In genomic region chr11:99423435-99423983, GRCh38 we compare ENCODE assay signal across 22 cellular contexts.
DNase-seq lines count a peak whose midpoint lies in the region; ATAC-seq and TF ChIP-seq lines count a peak whose summit lies in the region.
"Had no signal": no experiment of that assay in that cellular context is flagged by ENCODE, and none has a peak within 500 bp of the region (broad histone marks: within the 10 kb centered on the region; RNA-seq: fewer than 3 reads in every experiment).

No MANE protein-coding gene starts in this region.

- H3K4me2 ChIP-seq in OCI-LY3 (ENCODE audit: low read length) (no peak overlapping the region), smooth muscle cell (no peak overlapping the region)

- TF ChIP-seq CTCF in OCI-LY3 (IDR thresholded peaks at IDR 0.05; ENCODE audit: low read depth, low read length): no peak
- TF ChIP-seq CTCF in endodermal cell (conservative IDR thresholded peaks at IDR 0.05): no peak
- no peak for TF ChIP-seq CTCF in smooth muscle cell (IDR thresholded peaks at IDR 0.05; ENCODE audit: borderline replicate concordance, insufficient read depth, poor library complexity, severe bottlenecking)

- H3K4me3 Mint-ChIP-seq in endodermal cell: peak overlapping the region; percentile 3
- H3K4me3 Mint-ChIP-seq in naive thymus-derived CD4-positive, alpha-beta T cell: no peak overlapping the region
- H3K4me3 Mint-ChIP-seq: CD4-positive, alpha-beta T cell; T-cell had no signal

- 39 to 50% methylated on average over 3 to 4 of the region's 4 CpGs for WGBS in endodermal cell (ENCODE audit: insufficient coverage in 1 of 2, insufficient read length in 1 of 2), 2 experiments
- 41% methylated on average over 4 of the region's 4 CpGs for WGBS in smooth muscle cell (ENCODE audit: low lambda C conversion rate)

- DNase-seq in endodermal cell (peak; percentile 59), smooth muscle cell (lab: John Stamatoyannopoulos, UW; ENCODE audit: unreplicated experiment) (no peak), AG08395 (ENCODE audit: low spot score) (no peak), OCI-M2 (lab: John Stamatoyannopoulos, UW; ENCODE audit: unreplicated experiment) (no peak)
- no peak for DNase-seq in naive thymus-derived CD4-positive, alpha-beta T cell
- DNase-seq: CD4-positive, alpha-beta T cell; COR-L47; DMS79; HCEC 1CT; Karpas-422; MV-4-11; NCI-H1105 treated with DMSO at 0.1 percent for 48 hours; NCI-H2029 treated with DMSO at 0.1 percent for 48 hours; NCI-H2171; NCI-H345; NCI-H524; Peyer's patch; SJCRH30; T-cell had no signal

- CTCF ChIA-PET in naive thymus-derived CD4-positive, alpha-beta T cell (lab: Charles Lee): no interaction called here

- no peaks in the 10 kb centered on the region for H4K20me1 ChIP-seq in OCI-LY3 (ENCODE audit: insufficient read depth, low read length)
- no peaks in the 10 kb centered on the region for H4K20me1 ChIP-seq in smooth muscle cell (ENCODE audit: low read depth)

- H3K36me3 ChIP-seq in HUES48 (ENCODE audit: control insufficient read depth, insufficient read depth, low read length): no peaks in the 10 kb centered on the region
- no peaks in the 10 kb centered on the region for H3K36me3 ChIP-seq in OCI-LY3 (replicated peaks; ENCODE audit: low read depth, low read length)
- no peaks in the 10 kb centered on the region for H3K36me3 ChIP-seq in endodermal cell (ENCODE audit: control insufficient read depth, insufficient read depth, low read length)
- H3K36me3 ChIP-seq in smooth muscle cell (ENCODE audit: low read depth): no peaks in the 10 kb centered on the region
- H3K36me3 ChIP-seq in naive thymus-derived CD4-positive, alpha-beta T cell (ENCODE audit: control insufficient read depth in 2 of 3, insufficient read depth in 3 of 3, low read length in 3 of 3): no peaks in the 10 kb centered on the region
- H3K36me3 ChIP-seq: Peyer's patch, SJCRH30 had no signal

- H3K9ac ChIP-seq in HUES48 (ENCODE audit: low read depth, low read length): no peak overlapping the region
- no peak overlapping the region for H3K9ac ChIP-seq in OCI-LY3 (ENCODE audit: low read length)
- no peak overlapping the region for H3K9ac ChIP-seq in endodermal cell (ENCODE audit: extremely low read depth, low read length, poor library complexity, severe bottlenecking)
- no peak overlapping the region for H3K9ac ChIP-seq in smooth muscle cell (ENCODE audit: low read depth)

- H3K27me3 ChIP-seq in HUES48 (ENCODE audit: control insufficient read depth, insufficient read depth, low read length) (no peaks in the 10 kb centered on the region; the same call in 1 of the 2 replicates), OCI-LY3 (ENCODE audit: low read depth, low read length) (no peaks in the 10 kb centered on the region), endodermal cell (ENCODE audit: control insufficient read depth, insufficient read depth, low read length, poor library complexity, severe bottlenecking) (no peaks in the 10 kb centered on the region), smooth muscle cell (ENCODE audit: low read depth) (no peaks in the 10 kb centered on the region)
- no peaks in the 10 kb centered on the region for H3K27me3 ChIP-seq in naive thymus-derived CD4-positive, alpha-beta T cell (ENCODE audit: control insufficient read depth in 2 of 2, insufficient read depth in 2 of 2, low read length in 2 of 2)
- H3K27me3 ChIP-seq: Peyer's patch, SJCRH30 had no signal

- H2AFZ ChIP-seq in OCI-LY3 (ENCODE audit: low read depth, low read length) (0 out of 2 replicates have a peak overlapping the region, but pooled peaks have one; percentile 54), smooth muscle cell (ENCODE audit: low read depth) (peak overlapping the region; percentile 62)

- H3K27ac Mint-ChIP-seq in endodermal cell: peak overlapping the region; percentile 39
- H3K27ac Mint-ChIP-seq in naive thymus-derived CD4-positive, alpha-beta T cell: no peak overlapping the region
- H3K27ac Mint-ChIP-seq: CD4-positive, alpha-beta T cell; T-cell had no signal

- H3K4me1 ChIP-seq in HUES48 (ENCODE audit: control insufficient read depth, insufficient read depth, low read length): peaks cover 64% of the 10 kb centered on the region
- no peaks in the 10 kb centered on the region for H3K4me1 ChIP-seq in OCI-LY3 (ENCODE audit: low read length)
- peaks cover 5% of the 10 kb centered on the region for H3K4me1 ChIP-seq in endodermal cell (ENCODE audit: control insufficient read depth, insufficient read depth, low read length)
- H3K4me1 ChIP-seq in smooth muscle cell (ENCODE audit: low read depth): peaks cover 36% of the 10 kb centered on the region
- no peaks in the 10 kb centered on the region for H3K4me1 ChIP-seq in naive thymus-derived CD4-positive, alpha-beta T cell (ENCODE audit: control insufficient read depth in 2 of 2, insufficient read depth in 2 of 2, low read length in 2 of 2)
- H3K4me1 ChIP-seq: A549, Peyer's patch, SJCRH30 had no signal

- intact Hi-C loops in naive thymus-derived CD4-positive, alpha-beta T cell (cut with micrococcal nuclease): no loop called here

- H3K27ac ChIP-seq in HUES48 (ENCODE audit: low read depth, low read length) (peak overlapping the region; percentile 91), OCI-LY3 (ENCODE audit: low read length) (no peak overlapping the region), endodermal cell (ENCODE audit: low read depth, low read length) (no peak overlapping the region), smooth muscle cell (ENCODE audit: low read depth) (no peak overlapping the region)
- H3K27ac ChIP-seq in naive thymus-derived CD4-positive, alpha-beta T cell (ENCODE audit: low read depth, low read length): no peak overlapping the region
- H3K27ac ChIP-seq: A549, Peyer's patch, SJCRH30 had no signal

- H3K79me2 ChIP-seq in OCI-LY3 (ENCODE audit: low read length): no peaks in the 10 kb centered on the region
- no peaks in the 10 kb centered on the region for H3K79me2 ChIP-seq in smooth muscle cell (ENCODE audit: low read depth)

- H3K27me3 Mint-ChIP-seq in endodermal cell (ENCODE audit: insufficient read depth): peaks cover 3% of the 10 kb centered on the region
- H3K27me3 Mint-ChIP-seq in naive thymus-derived CD4-positive, alpha-beta T cell: no peaks in the 10 kb centered on the region
- H3K27me3 Mint-ChIP-seq: CD4-positive, alpha-beta T cell; T-cell had no signal

- H3K9me3 ChIP-seq in HUES48 (ENCODE audit: control insufficient read depth, insufficient read depth, low read length): peaks cover 9% of the 10 kb centered on the region
- no peaks in the 10 kb centered on the region for H3K9me3 ChIP-seq in OCI-LY3 (ENCODE audit: insufficient read depth, low read length)
- H3K9me3 ChIP-seq in endodermal cell (ENCODE audit: control insufficient read depth, low read length): peaks cover 4% of the 10 kb centered on the region
- no peaks in the 10 kb centered on the region for H3K9me3 ChIP-seq in smooth muscle cell (replicated peaks; ENCODE audit: low read depth)
- no peaks in the 10 kb centered on the region for H3K9me3 ChIP-seq in naive thymus-derived CD4-positive, alpha-beta T cell (ENCODE audit: control insufficient read depth in 2 of 3, low read length in 3 of 3)
- H3K9me3 ChIP-seq: A549, Peyer's patch, SJCRH30 had no signal

- no peak for ATAC-seq in naive thymus-derived CD4-positive, alpha-beta T cell
- ATAC-seq: A549, T-cell had no signal

- H3K9me3 Mint-ChIP-seq in endodermal cell: no peaks in the 10 kb centered on the region
- peaks cover 1 to 13% (median 5%) of the 10 kb centered on the region in 11 donors for H3K9me3 Mint-ChIP-seq in naive thymus-derived CD4-positive, alpha-beta T cell
- H3K9me3 Mint-ChIP-seq: CD4-positive, alpha-beta T cell had no signal

- H3K4me3 ChIP-seq in HUES48 (ENCODE audit: low read depth, low read length) (peak overlapping the region; percentile 56), OCI-LY3 (ENCODE audit: low read length) (no peak overlapping the region), endodermal cell (ENCODE audit: low read length) (no peak overlapping the region), smooth muscle cell (no peak overlapping the region)
- H3K4me3 ChIP-seq in naive thymus-derived CD4-positive, alpha-beta T cell (ENCODE audit: low read length): no peak overlapping the region
- H3K4me3 ChIP-seq: A549, Peyer's patch, SJCRH30 had no signal

- H3K4me1 Mint-ChIP-seq in endodermal cell: peaks cover 39% of the 10 kb centered on the region
- H3K4me1 Mint-ChIP-seq in naive thymus-derived CD4-positive, alpha-beta T cell: no peaks in the 10 kb centered on the region
- H3K4me1 Mint-ChIP-seq: T-cell had no signal

- POLR2A ChIA-PET in naive thymus-derived CD4-positive, alpha-beta T cell (lab: Charles Lee): no interaction called here

- no peaks in the 10 kb centered on the region for H3F3A ChIP-seq in smooth muscle cell (ENCODE audit: low read depth)

- H3K36me3 Mint-ChIP-seq in endodermal cell (ENCODE audit: low read depth): no peaks in the 10 kb centered on the region
- H3K36me3 Mint-ChIP-seq in naive thymus-derived CD4-positive, alpha-beta T cell: no peaks in the 10 kb centered on the region
- H3K36me3 Mint-ChIP-seq: T-cell had no signal
